Comparison of ENCODE assay signal across 14 cellular contexts in genomic region chr18:21743166-21743831, GRCh38. TPM values are rescaled to one million over a fixed set of nuclear protein-coding genes. Genes with fewer than 3 reads are reported as not detected.
A peak's percentile ranks its signal among the peaks of the same experiment; 100 is the strongest.
DNase-seq lines count a peak whose midpoint lies in the region; ATAC-seq and TF ChIP-seq lines count a peak whose summit lies in the region.
"Had no signal": no experiment of that assay in that cellular context is flagged by ENCODE, and none has a peak within 500 bp of the region (broad histone marks: within the 10 kb centered on the region; RNA-seq: fewer than 3 reads in every experiment).

No MANE protein-coding gene starts in this region.

- H3K9me3 Mint-ChIP-seq in Caco-2 (ENCODE audit: unreplicated experiment) (no peaks in the 10 kb centered on the region), nephron (peaks cover 2% of the 10 kb centered on the region)
- H3K9me3 Mint-ChIP-seq in activated naive CD8-positive, alpha-beta T cell treated with anti-CD3 and anti-CD28 coated beads, Interleukin-2, amount 50 U/mL, for 24 hours = no peaks in the 10 kb centered on the region

- peaks cover 33% of the 10 kb centered on the region; the same call in 1 of the 2 replicates for H4K20me1 ChIP-seq in IMR-90 (ENCODE audit: insufficient read depth, low read length)

- H4K91ac ChIP-seq in IMR-90 (ENCODE audit: insufficient read depth, low read depth, low read length) = no peak overlapping the region

- no peak for DNase-seq in Caco-2
- no peak for DNase-seq in IMR-90
- no peak for DNase-seq in activated naive CD8-positive, alpha-beta T cell treated with anti-CD3 and anti-CD28 coated beads, Interleukin-2, amount 50 U/mL, for 24 hours
- no peak for DNase-seq in NCI-H2081 treated with DMSO at 0.1 percent for 48 hours (lab: John Stamatoyannopoulos, UW)
- DNase-seq in NCI-H2227 (lab: John Stamatoyannopoulos, UW; ENCODE audit: unreplicated experiment) = no peak
- no peak for DNase-seq in MV-4-11 (lab: John Stamatoyannopoulos, UW)
- DNase-seq: activated CD4-positive, alpha-beta T cell treated with anti-CD3 and anti-CD28 coated beads for 4 hours; caudate nucleus; H7; NCI-H1694; stimulated activated naive CD4-positive, alpha-beta T cell had no signal

- no peak overlapping the region for H3K4ac ChIP-seq in IMR-90 (ENCODE audit: low read depth, low read length)

- no peak overlapping the region for H3K9ac ChIP-seq in IMR-90 (ENCODE audit: low read depth, low read length)

- no peak overlapping the region for H2BK120ac ChIP-seq in IMR-90 (ENCODE audit: low read depth, low read length)

- no peak overlapping the region for H4K5ac ChIP-seq in IMR-90 (ENCODE audit: low read depth, low read length)

- H2BK5ac ChIP-seq in IMR-90 (ENCODE audit: low read depth, low read length, poor library complexity, severe bottlenecking) = no peak overlapping the region

- H3K23ac ChIP-seq in IMR-90 (ENCODE audit: low read depth, low read length) = no peak overlapping the region

- in situ Hi-C loops in IMR-90 (cut with MboI; ENCODE audit: low sequenced_read_pairs) = no loop called here

- no peak overlapping the region for H3K18ac ChIP-seq in IMR-90 (ENCODE audit: low read depth, low read length)

- POLR2A ChIA-PET in Caco-2 (lab: Charles Lee) (no interaction called here), IMR-90 (lab: Charles Lee; ENCODE audit: unreplicated experiment) (no interaction called here)

- H2AK9ac ChIP-seq in IMR-90 (replicated peaks; ENCODE audit: low read depth, low read length, poor library complexity) = no peak overlapping the region

- H3K4me3 ChIP-seq in Caco-2 (ENCODE audit: low read depth, low read length) (no peak overlapping the region), IMR-90 (ENCODE audit: insufficient read depth, low read depth, low read length) (no peak overlapping the region)
- H3K4me3 ChIP-seq: lung had no signal

- no peak overlapping the region for H2AFZ ChIP-seq in IMR-90 (replicated peaks; ENCODE audit: low read length, poor library complexity)

- no peak overlapping the region for H3K27ac Mint-ChIP-seq in Caco-2 (ENCODE audit: unreplicated experiment)
- peak overlapping the region; percentile 67 for H3K27ac Mint-ChIP-seq in activated naive CD8-positive, alpha-beta T cell treated with anti-CD3 and anti-CD28 coated beads, Interleukin-2, amount 50 U/mL, for 24 hours
- H3K27ac Mint-ChIP-seq in nephron = peak overlapping the region in 2 of 3 experiments; percentile 2 to 45

- H3K36me3 ChIP-seq in Caco-2 (ENCODE audit: control insufficient read depth, insufficient read depth, low read length) (no peaks in the 10 kb centered on the region), IMR-90 (ENCODE audit: control insufficient read depth, insufficient read depth, low read length) (no peaks in the 10 kb centered on the region; the same call in 1 of the 2 replicates)
- H3K36me3 ChIP-seq: gastroesophageal sphincter had no signal

- H3K27me3 Mint-ChIP-seq in Caco-2 (ENCODE audit: insufficient read depth, unreplicated experiment) = no peaks in the 10 kb centered on the region
- H3K27me3 Mint-ChIP-seq in activated naive CD8-positive, alpha-beta T cell treated with anti-CD3 and anti-CD28 coated beads, Interleukin-2, amount 50 U/mL, for 24 hours = no peaks in the 10 kb centered on the region
- H3K27me3 Mint-ChIP-seq in nephron (ENCODE audit: low read depth) = no peaks in the 10 kb centered on the region

- H3K4me2 ChIP-seq in IMR-90 (ENCODE audit: low read depth, low read length) = peak overlapping the region; percentile 45; the same call in 1 of the 2 replicates

- no peak for TF ChIP-seq POLR2A in IMR-90 (IDR thresholded peaks at IDR 0.05; ENCODE audit: low read depth, low read length)

- ATAC-seq in IMR-90 (ENCODE audit: low read depth) = no peak
- ATAC-seq in activated naive CD8-positive, alpha-beta T cell treated with anti-CD3 and anti-CD28 coated beads, Interleukin-2, amount 50 U/mL, for 24 hours = no peak
- ATAC-seq: gastroesophageal sphincter had no signal

- TF ChIP-seq RAD21 in IMR-90 (IDR thresholded peaks at IDR 0.05; ENCODE audit: low read length) = no peak

- peaks cover 8% of the 10 kb centered on the region for H3K36me3 Mint-ChIP-seq in Caco-2 (ENCODE audit: insufficient read depth, unreplicated experiment)
- H3K36me3 Mint-ChIP-seq in activated naive CD8-positive, alpha-beta T cell treated with anti-CD3 and anti-CD28 coated beads, Interleukin-2, amount 50 U/mL, for 24 hours (ENCODE audit: low read depth) = peaks cover 3% of the 10 kb centered on the region
- H3K36me3 Mint-ChIP-seq in nephron (ENCODE audit: low read depth) = peaks cover 14% of the 10 kb centered on the region

- no peak overlapping the region for H3K27ac ChIP-seq in IMR-90 (ENCODE audit: insufficient read depth, low read length)
- H3K27ac ChIP-seq: gastroesophageal sphincter had no signal

- BruUV-seq in Caco-2 (replicated peaks; lab: Mats Ljungman, UMichigan) = no TSS peak
- BruUV-seq in IMR-90 (replicated peaks; lab: Mats Ljungman, UMichigan) = no TSS peak

- H3K4me1 ChIP-seq in Caco-2 (peaks cover 10% of the 10 kb centered on the region; the same call in 1 of the 2 replicates), IMR-90 (ENCODE audit: control insufficient read depth, insufficient read depth, low read length) (no peaks in the 10 kb centered on the region; the same call in 1 of the 2 replicates)

- H3K4me1 Mint-ChIP-seq in Caco-2 (ENCODE audit: low read depth, unreplicated experiment) = peaks cover 14% of the 10 kb centered on the region
- H3K4me1 Mint-ChIP-seq in activated naive CD8-positive, alpha-beta T cell treated with anti-CD3 and anti-CD28 coated beads, Interleukin-2, amount 50 U/mL, for 24 hours = peaks cover 56% of the 10 kb centered on the region
- H3K4me1 Mint-ChIP-seq in nephron = peaks cover 55% of the 10 kb centered on the region

- no peak overlapping the region for H2BK20ac ChIP-seq in IMR-90 (ENCODE audit: low read depth, low read length)

- peak overlapping the region; percentile 22 for H3K4me3 Mint-ChIP-seq in Caco-2 (ENCODE audit: unreplicated experiment)
- H3K4me3 Mint-ChIP-seq in activated naive CD8-positive, alpha-beta T cell treated with anti-CD3 and anti-CD28 coated beads, Interleukin-2, amount 50 U/mL, for 24 hours = peak overlapping the region; percentile 42
- peak overlapping the region; percentile 68 to 81 (median 71) for H3K4me3 Mint-ChIP-seq in nephron

- CTCF ChIA-PET in Caco-2 (lab: Charles Lee) (interaction anchor here (0.6 kb wide), 1 partner anchor 252 kb away, joined by 3 read pairs; no protein-coding TSS in a partner anchor), IMR-90 (lab: Yijun Ruan, JAX) (interaction anchor here (1.4 kb wide), 1 partner anchor 8 kb away, joined by 4 read pairs; no protein-coding TSS in a partner anchor)

- no CpG with 5 or more reads among the region's 7 CpGs for WGBS in IMR-90 (ENCODE audit: extremely low coverage in 2 of 2, insufficient read length in 1 of 2), 2 experiments

- intact Hi-C loops in Caco-2 (cut with micrococcal nuclease; ENCODE audit: unreplicated experiment) = loop anchor here (10.0 kb wide), 1 partner anchor 108 kb away; no protein-coding TSS in a partner anchor
- intact Hi-C loops in IMR-90 (cut with micrococcal nuclease) = loop anchor here (10.0 kb wide), 2 partner anchors 112 to 128 kb away; partner anchors contain the start of gene SNRPD1

- H3K14ac ChIP-seq in IMR-90 (replicated peaks; ENCODE audit: low read depth, low read length) = no peak overlapping the region

- H3K27me3 ChIP-seq in Caco-2 (replicated peaks; ENCODE audit: control insufficient read depth, insufficient read depth, low read length) (no peaks in the 10 kb centered on the region), IMR-90 (ENCODE audit: control insufficient read depth, insufficient read depth, low read length) (no peaks in the 10 kb centered on the region)
- H3K27me3 ChIP-seq: gastroesophageal sphincter had no signal

- H3K79me1 ChIP-seq in IMR-90 (ENCODE audit: low read depth in 1 of 2, low read length in 2 of 2) = peaks cover 16 to 53% of the 10 kb centered on the region in 2 experiments

- no peak overlapping the region for H4K8ac ChIP-seq in IMR-90 (ENCODE audit: low read depth in 2 of 2, low read length in 2 of 2)

- H3K9me3 ChIP-seq in Caco-2 (no peaks in the 10 kb centered on the region), IMR-90 (ENCODE audit: control insufficient read depth, insufficient read depth, low read length) (no peaks in the 10 kb centered on the region)
- H3K9me3 ChIP-seq: gastroesophageal sphincter had no signal

- H3K9me1 ChIP-seq in IMR-90 (ENCODE audit: insufficient read depth, low read length) = no peaks in the 10 kb centered on the region

- no peak overlapping the region for H2AK5ac ChIP-seq in IMR-90 (ENCODE audit: low read depth, low read length)

- TF ChIP-seq CTCF in Caco-2 (IDR thresholded peaks at IDR 0.05; ENCODE audit: insufficient read depth in 1 of 2, low read depth in 1 of 2, low read length in 1 of 2, severe bottlenecking in 1 of 2, unreplicated experiment in 1 of 2) (no peak), IMR-90 (conservative IDR thresholded peaks at IDR 0.05; ENCODE audit: low read depth, low read length) (no peak), nephron (IDR thresholded peaks at IDR 0.05; ENCODE audit: unreplicated experiment in 3 of 3) (no peak)

- dilution Hi-C loops in IMR-90 (cut with HindIII; ENCODE audit: low sequenced_read_pairs, unreplicated experiment) = no loop called here

- no peak overlapping the region for H2BK15ac ChIP-seq in IMR-90 (ENCODE audit: low read depth, low read length)

- H3K56ac ChIP-seq in IMR-90 (ENCODE audit: extremely low read depth, insufficient read depth, low read length) = no peak overlapping the region

TF ChIP-seq in IMR-90, 13 proteins besides CTCF, POLR2A, EP300 and RAD21:
- no peak for TF ChIP-seq MAZ (IDR thresholded peaks at IDR 0.05; ENCODE audit: borderline replicate concordance, low read depth, low read length)
- TF ChIP-seq, protein P1, sequence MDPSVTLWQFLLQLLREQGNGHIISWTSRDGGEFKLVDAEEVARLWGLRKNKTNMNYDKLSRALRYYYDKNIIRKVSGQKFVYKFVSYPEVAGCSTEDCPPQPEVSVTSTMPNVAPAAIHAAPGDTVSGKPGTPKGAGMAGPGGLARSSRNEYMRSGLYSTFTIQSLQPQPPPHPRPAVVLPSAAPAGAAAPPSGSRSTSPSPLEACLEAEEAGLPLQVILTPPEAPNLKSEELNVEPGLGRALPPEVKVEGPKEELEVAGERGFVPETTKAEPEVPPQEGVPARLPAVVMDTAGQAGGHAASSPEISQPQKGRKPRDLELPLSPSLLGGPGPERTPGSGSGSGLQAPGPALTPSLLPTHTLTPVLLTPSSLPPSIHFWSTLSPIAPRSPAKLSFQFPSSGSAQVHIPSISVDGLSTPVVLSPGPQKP (IDR thresholded peaks at IDR 0.05; ENCODE audit: borderline replicate concordance, low read depth, low read length) = no peak

RNA-seq across cellular contexts. Expression of gene MIB1, which starts 2.7 kb away (rescaled TPM):
- total RNA-seq in Caco-2 (2022) (43.2 and 48.1 TPM in 2 replicates), IMR-90 (2012; rRNA removed) (80.1 and 83.6 TPM in 2 replicates)
- polyA plus RNA-seq in IMR-90 (2012; rRNA removed) = 4.6 and 5.9 TPM in 2 replicates
- 1.1 and 1.5 TPM in 2 replicates for polyA plus RNA-seq in IMR-90 (2012; cell fraction: cytosol; rRNA removed)
- polyA plus RNA-seq in IMR-90 (2012; cell fraction: nucleus; rRNA removed; ENCODE audit: low replicate concordance) = 1.3 and 8.3 TPM in 2 replicates

RNA-seq across cellular contexts. Expression of gene ABHD3, which starts 38.7 kb away (rescaled TPM):
- total RNA-seq in Caco-2 (2022) (29.3 and 31.8 TPM in 2 replicates), IMR-90 (2012; rRNA removed) (3.3 and 4.5 TPM in 2 replicates)
- 4.3 and 5.5 TPM in 2 replicates for polyA plus RNA-seq in IMR-90 (2012; rRNA removed)
- polyA plus RNA-seq in IMR-90 (2012; cell fraction: cytosol; rRNA removed) = 0.93 and 1.2 TPM in 2 replicates
- polyA plus RNA-seq in IMR-90 (2012; cell fraction: nucleus; rRNA removed; ENCODE audit: low replicate concordance) = 5.2 and 38.9 TPM in 2 replicates
